Comparison of ENCODE assay signal across 1 cellular context in genomic region chr19:40700083-40700482, GRCh38.
TF ChIP-seq lines count a peak whose summit lies in the region.

No MANE protein-coding gene starts in this region.

TF ChIP-seq in SK-N-SH, 30 proteins besides CTCF, POLR2A, EP300 and RAD21 (continued from another document):
- TF ChIP-seq, protein P1, sequence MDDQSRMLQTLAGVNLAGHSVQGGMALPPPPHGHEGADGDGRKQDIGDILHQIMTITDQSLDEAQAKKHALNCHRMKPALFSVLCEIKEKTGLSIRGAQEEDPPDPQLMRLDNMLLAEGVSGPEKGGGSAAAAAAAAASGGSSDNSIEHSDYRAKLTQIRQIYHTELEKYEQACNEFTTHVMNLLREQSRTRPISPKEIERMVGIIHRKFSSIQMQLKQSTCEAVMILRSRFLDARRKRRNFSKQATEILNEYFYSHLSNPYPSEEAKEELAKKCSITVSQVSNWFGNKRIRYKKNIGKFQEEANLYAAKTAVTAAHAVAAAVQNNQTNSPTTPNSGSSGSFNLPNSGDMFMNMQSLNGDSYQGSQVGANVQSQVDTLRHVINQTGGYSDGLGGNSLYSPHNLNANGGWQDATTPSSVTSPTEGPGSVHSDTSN (IDR thresholded peaks at IDR 0.05) = no peak
- no peak for TF ChIP-seq JUND (IDR thresholded peaks at IDR 0.05)
- TF ChIP-seq USF2 (IDR thresholded peaks at IDR 0.05; ENCODE audit: borderline replicate concordance, low read depth, low read length) = no peak
- TF ChIP-seq TCF12 (IDR thresholded peaks at IDR 0.05) = no peak
TF ChIP-seq in SK-N-SH: peak in this region for 0.
